Comparison of ENCODE assay signal across 20 cellular contexts in the genomic region with DNA sequence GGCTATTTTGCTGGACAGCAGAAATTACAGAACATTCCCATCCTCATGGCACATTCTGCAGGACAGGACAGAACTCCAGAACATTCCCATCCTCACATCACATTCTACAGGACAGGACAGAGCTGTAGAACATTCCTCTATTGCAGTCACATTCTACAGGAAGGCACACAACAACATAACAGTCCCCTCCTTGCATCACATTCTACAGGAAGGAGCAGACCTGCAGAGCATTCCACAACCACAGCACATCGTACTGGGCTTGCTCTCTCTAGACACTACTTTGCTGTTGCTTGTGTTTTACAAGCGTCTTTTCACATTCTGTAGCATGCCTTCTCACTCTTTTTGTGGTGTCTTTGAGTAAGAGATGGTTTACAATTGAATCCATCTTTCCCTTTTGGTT. TPM values are rescaled to one million over a fixed set of nuclear protein-coding genes. Genes with fewer than 3 reads are reported as not detected.
DNase-seq lines count a peak whose midpoint lies in the region; ATAC-seq, FAIRE-seq and TF ChIP-seq lines count a peak whose summit lies in the region.
"Had no signal": no experiment of that assay in that cellular context is flagged by ENCODE, and none has a peak within 500 bp of the region (broad histone marks: within the 10 kb centered on the region; RNA-seq: fewer than 3 reads in every experiment).

No MANE protein-coding gene starts in this region.

- H2AK5ac ChIP-seq in IMR-90 (ENCODE audit: low read depth, low read length), result no peak overlapping the region
- H2AK5ac ChIP-seq in H1 (ENCODE audit: low read depth, low read length), result no peak overlapping the region

- dilution Hi-C loops in IMR-90 (cut with HindIII; ENCODE audit: low sequenced_read_pairs, unreplicated experiment), result no loop called here

- H3K36me3 Mint-ChIP-seq in chondrocyte (ENCODE audit: low read depth), result no peaks in the 10 kb centered on the region

- H3K4ac ChIP-seq in IMR-90 (ENCODE audit: low read depth, low read length) (no peak overlapping the region), H1 (replicated peaks; ENCODE audit: insufficient read length, low read depth, low read length) (no peak overlapping the region)

- BruUV-seq in IMR-90 (replicated peaks; lab: Mats Ljungman, UMichigan) (no TSS peak), A673 (replicated peaks; lab: Mats Ljungman, UMichigan) (no TSS peak)

- no peak overlapping the region for H3K4me3 Mint-ChIP-seq in chondrocyte (ENCODE audit: unreplicated experiment)
- H3K4me3 Mint-ChIP-seq: CD8-positive, alpha-beta memory T cell; H9; IgD-negative memory B cell had no signal

- no peak overlapping the region for H3K27ac Mint-ChIP-seq in chondrocyte (ENCODE audit: unreplicated experiment)
- H3K27ac Mint-ChIP-seq: CD8-positive, alpha-beta memory T cell had no signal

- H2BK15ac ChIP-seq in IMR-90 (ENCODE audit: low read depth, low read length) (no peak overlapping the region), H1 (ENCODE audit: low read length) (no peak overlapping the region)

- no peaks in the 10 kb centered on the region for H3F3A ChIP-seq in SK-N-SH (replicated peaks; ENCODE audit: insufficient read depth)

- H3K4me2 ChIP-seq in SK-N-SH (no peak overlapping the region), IMR-90 (ENCODE audit: low read depth, low read length) (no peak overlapping the region), H1 (ENCODE audit: insufficient read depth in 1 of 2, low read depth in 2 of 2, low read length in 2 of 2) (no peak overlapping the region)
- H3K4me2 ChIP-seq: BLaER1, KMS-11 had no signal

- H3K27ac ChIP-seq in SK-N-SH (ENCODE audit: low read depth in 2 of 2, low read length in 1 of 2) (no peak overlapping the region), IMR-90 (ENCODE audit: insufficient read depth, low read length) (no peak overlapping the region), H1 (ENCODE audit: low read depth, low read length) (no peak overlapping the region), A673 (ENCODE audit: low read depth, low read length, poor library complexity, severe bottlenecking) (no peak overlapping the region)
- H3K27ac ChIP-seq: 22Rv1, BLaER1, GM23248, HL-60, KMS-11 had no signal

- H3K27me3 ChIP-seq in SK-N-SH (ENCODE audit: insufficient read depth) (no peaks in the 10 kb centered on the region), IMR-90 (ENCODE audit: control insufficient read depth, insufficient read depth, low read length) (no peaks in the 10 kb centered on the region), H1 (replicated peaks in 1 of 4; ENCODE audit: control insufficient read depth in 3 of 4, extremely low read depth in 1 of 4, insufficient read depth in 3 of 4, low read length in 3 of 4) (no peaks in the 10 kb centered on the region; a peak in 1 of 7 replicates), A673 (replicated peaks; ENCODE audit: insufficient read depth, low read depth, low read length, poor library complexity) (no peaks in the 10 kb centered on the region)
- H3K27me3 ChIP-seq: BLaER1 had no signal

- CTCF ChIA-PET in SK-N-SH (lab: Yijun Ruan, JAX), result no interaction called here
- CTCF ChIA-PET in IMR-90 (lab: Yijun Ruan, JAX), result no interaction called here
- CTCF ChIA-PET in H1 (lab: Charles Lee; ENCODE audit: partially characterized antibody), result interaction anchor here (0.7 kb wide), 1 partner anchor 582 kb away, joined by 3 read pairs; no protein-coding TSS in a partner anchor
- CTCF ChIA-PET in A673 (lab: Charles Lee), result interaction anchor here (0.6 kb wide), 1 partner anchor 232 kb away, joined by 4 read pairs; no protein-coding TSS in a partner anchor

- 0 out of 2 replicates have a peak overlapping the region, but pooled peaks have one; percentile 1 for H2BK12ac ChIP-seq in H1 (ENCODE audit: low read depth, low read length)

- H4K20me1 ChIP-seq in SK-N-SH (ENCODE audit: insufficient read depth), result no peaks in the 10 kb centered on the region
- H4K20me1 ChIP-seq in IMR-90 (ENCODE audit: insufficient read depth, low read length), result no peaks in the 10 kb centered on the region
- H4K20me1 ChIP-seq in H1 (replicated peaks in 1 of 2; ENCODE audit: control insufficient read depth in 1 of 2, insufficient read depth in 2 of 2, low read length in 2 of 2), result no peaks in the 10 kb centered on the region
- H4K20me1 ChIP-seq: BLaER1 had no signal

- ATAC-seq in SK-N-SH treated with all-trans-retinoic acid at 6 μM for 48 hours (peak; percentile 35; the same call in 2 of the 3 replicates), IMR-90 (ENCODE audit: low read depth) (no peak)

- H4K91ac ChIP-seq in IMR-90 (ENCODE audit: insufficient read depth, low read depth, low read length) (no peak overlapping the region), H1 (replicated peaks; ENCODE audit: insufficient read length, low read length) (no peak overlapping the region)

- no peaks in the 10 kb centered on the region for H3K9me2 ChIP-seq in SK-N-SH

- no peak overlapping the region for H3K18ac ChIP-seq in IMR-90 (ENCODE audit: low read depth, low read length)
- H3K18ac ChIP-seq in H1 (ENCODE audit: extremely low read depth, low read length), result no peak overlapping the region

- H2AFZ ChIP-seq in SK-N-SH (ENCODE audit: low read depth) (no peak overlapping the region), IMR-90 (replicated peaks; ENCODE audit: low read length, poor library complexity) (no peak overlapping the region), H1 (ENCODE audit: low read length) (no peak overlapping the region)
- H2AFZ ChIP-seq: GM23248 had no signal

- peaks cover 7% of the 10 kb centered on the region; the same call in 1 of the 2 replicates for H3K9me1 ChIP-seq in IMR-90 (ENCODE audit: insufficient read depth, low read length)

- no peaks in the 10 kb centered on the region for H3K4me1 ChIP-seq in SK-N-SH (ENCODE audit: control insufficient read depth in 1 of 2, insufficient read depth in 2 of 2, low read depth in 1 of 2, low read length in 1 of 2)
- H3K4me1 ChIP-seq in IMR-90 (ENCODE audit: control insufficient read depth, insufficient read depth, low read length), result no peaks in the 10 kb centered on the region; the same call in 1 of the 2 replicates
- H3K4me1 ChIP-seq in H1 (replicated peaks in 1 of 4; ENCODE audit: control insufficient read depth in 3 of 4, insufficient read depth in 4 of 4, low read length in 3 of 4), result no peaks in the 10 kb centered on the region
- no peaks in the 10 kb centered on the region for H3K4me1 ChIP-seq in A673 (ENCODE audit: insufficient read depth, low read length, poor library complexity, severe bottlenecking)

- no peak overlapping the region for H4K8ac ChIP-seq in IMR-90 (ENCODE audit: low read depth in 2 of 2, low read length in 2 of 2)
- no peak overlapping the region for H4K8ac ChIP-seq in H1 (ENCODE audit: extremely low read depth, insufficient read depth, low read length)

- H3K56ac ChIP-seq in IMR-90 (ENCODE audit: extremely low read depth, insufficient read depth, low read length), result no peak overlapping the region
- no peak overlapping the region for H3K56ac ChIP-seq in H1 (replicated peaks; ENCODE audit: insufficient read length, low read depth, low read length)

- H2BK20ac ChIP-seq in IMR-90 (ENCODE audit: low read depth, low read length) (no peak overlapping the region), H1 (ENCODE audit: low read length) (no peak overlapping the region)

- H2BK120ac ChIP-seq in IMR-90 (ENCODE audit: low read depth, low read length) (no peak overlapping the region), H1 (replicated peaks; ENCODE audit: low read depth, low read length) (no peak overlapping the region)

- peaks cover 21% of the 10 kb centered on the region for H3K4me1 Mint-ChIP-seq in chondrocyte (ENCODE audit: low read depth)
- H3K4me1 Mint-ChIP-seq: CD8-positive, alpha-beta memory T cell; H9 had no signal

- H2BK5ac ChIP-seq in IMR-90 (ENCODE audit: low read depth, low read length, poor library complexity, severe bottlenecking), result no peak overlapping the region
- no peak overlapping the region for H2BK5ac ChIP-seq in H1 (ENCODE audit: low read depth, low read length)

- H3K79me1 ChIP-seq in IMR-90 (ENCODE audit: low read depth in 1 of 2, low read length in 2 of 2) (no peaks in the 10 kb centered on the region; a peak in 1 of 4 replicates), H1 (ENCODE audit: low read depth, low read length) (no peaks in the 10 kb centered on the region)

- H3K9ac ChIP-seq in SK-N-SH (no peak overlapping the region), IMR-90 (ENCODE audit: low read depth, low read length) (no peak overlapping the region), H1 (replicated peaks in 1 of 4; ENCODE audit: extremely low read depth in 1 of 4, low read depth in 3 of 4, low read length in 3 of 4) (no peak overlapping the region)
- H3K9ac ChIP-seq: BLaER1, GM23248, KMS-11 had no signal

- H3K79me2 ChIP-seq in SK-N-SH (ENCODE audit: insufficient read depth), result no peaks in the 10 kb centered on the region
- no peaks in the 10 kb centered on the region for H3K79me2 ChIP-seq in H1 (ENCODE audit: control insufficient read depth in 1 of 2, insufficient read depth in 2 of 2, low read length in 2 of 2)

- 63% methylated on average over 2 of the region's 2 CpGs for WGBS in SK-N-SH (ENCODE audit: low lambda C conversion rate)
- WGBS in IMR-90 (ENCODE audit: extremely low coverage in 2 of 2, insufficient read length in 1 of 2), 2 experiments, result no CpG with 5 or more reads among the region's 2 CpGs
- 90% methylated on average over 2 of the region's 2 CpGs; no CpG with 5 or more reads in 1 of the 2 experiments for WGBS in H1 (ENCODE audit: extremely low coverage in 1 of 2, insufficient coverage in 1 of 2, insufficient read length in 1 of 2, insufficient replicate concordance in 2 of 2, low coverage in 1 of 2, low lambda C conversion rate in 2 of 2, missing lambda C conversion rate in 1 of 2), 2 experiments

- H3K4me3 ChIP-seq in SK-N-SH (ENCODE audit: low read depth in 2 of 2, low read length in 1 of 2) (no peak overlapping the region), IMR-90 (ENCODE audit: insufficient read depth, low read depth, low read length) (no peak overlapping the region), H1 (ENCODE audit: extremely low read depth in 1 of 4, insufficient read depth in 2 of 4, low read depth in 3 of 4, low read length in 4 of 4) (no peak overlapping the region), A673 (ENCODE audit: low read depth, low read length, poor library complexity, severe bottlenecking) (no peak overlapping the region)
- H3K4me3 ChIP-seq: BLaER1, GM23248 had no signal

- POLR2A ChIA-PET in SK-N-SH (lab: Yijun Ruan, JAX) (no interaction called here), IMR-90 (lab: Charles Lee; ENCODE audit: unreplicated experiment) (no interaction called here), H1 (lab: Charles Lee; ENCODE audit: partially characterized antibody) (no interaction called here), A673 (lab: Charles Lee; ENCODE audit: low non-redundant PET) (interaction anchor here (0.7 kb wide), 1 partner anchor 55 kb away, joined by 7 read pairs; no protein-coding TSS in a partner anchor)

- TF ChIP-seq POLR2A in IMR-90 (IDR thresholded peaks at IDR 0.05; ENCODE audit: low read depth, low read length), result no peak
- no peak for TF ChIP-seq POLR2A in H1 (IDR thresholded peaks at IDR 0.05; ENCODE audit: control extremely low read depth in 1 of 2, low read depth in 2 of 2, low read length in 2 of 2)

- in situ Hi-C loops in IMR-90 (cut with MboI; ENCODE audit: low sequenced_read_pairs), result no loop called here

- H4K5ac ChIP-seq in IMR-90 (ENCODE audit: low read depth, low read length) (no peak overlapping the region), H1 (ENCODE audit: insufficient read length, low read depth, low read length) (no peak overlapping the region)

- no peak for TF ChIP-seq CTCF in SK-N-SH (IDR thresholded peaks at IDR 0.05)
- TF ChIP-seq CTCF in IMR-90 (conservative IDR thresholded peaks at IDR 0.05; ENCODE audit: low read depth, low read length), result no peak
- no peak for TF ChIP-seq CTCF in H1 (IDR thresholded peaks at IDR 0.05; ENCODE audit: control extremely low read depth in 1 of 3, insufficient read depth in 1 of 3, low read depth in 1 of 3, low read length in 3 of 3)
- TF ChIP-seq CTCF in A673 (conservative IDR thresholded peaks at IDR 0.05; ENCODE audit: low read depth, low read length), result no peak
- TF ChIP-seq CTCF in chondrocyte (IDR thresholded peaks at IDR 0.05), result no peak

- H3K9me3 Mint-ChIP-seq in chondrocyte (ENCODE audit: low read depth), result no peaks in the 10 kb centered on the region
- H3K9me3 Mint-ChIP-seq: H9, IgD-negative memory B cell had no signal

- no peak overlapping the region for H3K23ac ChIP-seq in IMR-90 (ENCODE audit: low read depth, low read length)
- H3K23ac ChIP-seq in H1 (ENCODE audit: insufficient read length), result no peak overlapping the region

- no peak for DNase-seq in SK-N-SH
- peak; percentile 4 for DNase-seq in IMR-90
- no peak for DNase-seq in H1 (ENCODE audit: low read depth in 1 of 2, low spot score in 2 of 2)
- DNase-seq in kidney glomerular epithelial cell (lab: John Stamatoyannopoulos, UW), result no peak
- no peak for DNase-seq in A673 (ENCODE audit: low spot score)
- DNase-seq in chondrocyte (ENCODE audit: low spot score), result no peak
- DNase-seq: AML-193; Caco-2; CD8-positive, alpha-beta memory T cell; DND-41; GDM1; GM23248; H9 had no signal

- TF ChIP-seq EP300 in SK-N-SH (IDR thresholded peaks at IDR 0.05; ENCODE audit: borderline replicate concordance in 1 of 2, low read depth in 1 of 2, low read length in 1 of 2) (no peak), H1 (IDR thresholded peaks at IDR 0.05; ENCODE audit: borderline replicate concordance in 1 of 2, low read depth in 2 of 2, low read length in 2 of 2) (no peak)

- no peaks in the 10 kb centered on the region for H3K27me3 Mint-ChIP-seq in chondrocyte (ENCODE audit: low read depth)
- H3K27me3 Mint-ChIP-seq: IgD-negative memory B cell had no signal

- H2AK9ac ChIP-seq in IMR-90 (replicated peaks; ENCODE audit: low read depth, low read length, poor library complexity), result no peak overlapping the region

- TF ChIP-seq RAD21 in SK-N-SH (IDR thresholded peaks at IDR 0.05; ENCODE audit: low read length), result no peak
- TF ChIP-seq RAD21 in IMR-90 (IDR thresholded peaks at IDR 0.05; ENCODE audit: low read length), result no peak
- no peak for TF ChIP-seq RAD21 in H1 (IDR thresholded peaks at IDR 0.05 in 1 of 2, conservative IDR thresholded peaks at IDR 0.05 in 1 of 2; ENCODE audit: low read depth in 2 of 2, low read length in 2 of 2)

- H3K36me3 ChIP-seq in SK-N-SH (replicated peaks in 1 of 2; ENCODE audit: control insufficient read depth in 1 of 2, insufficient read depth in 2 of 2, low read length in 1 of 2) (no peaks in the 10 kb centered on the region), IMR-90 (ENCODE audit: control insufficient read depth, insufficient read depth, low read length) (no peaks in the 10 kb centered on the region), H1 (ENCODE audit: control insufficient read depth in 2 of 4, insufficient read depth in 4 of 4, low read length in 3 of 4) (no peaks in the 10 kb centered on the region), A673 (ENCODE audit: insufficient read depth, low read length, poor library complexity, severe bottlenecking) (no peaks in the 10 kb centered on the region)

- intact Hi-C loops in IMR-90 (cut with micrococcal nuclease), result no loop called here
- intact Hi-C loops in A673 (cut with micrococcal nuclease; ENCODE audit: unreplicated experiment), result no loop called here

- no peak overlapping the region for H3K14ac ChIP-seq in IMR-90 (replicated peaks; ENCODE audit: low read depth, low read length)
- no peak overlapping the region for H3K14ac ChIP-seq in H1 (ENCODE audit: insufficient read length)

- no peak for FAIRE-seq in H1 (lab: Jason Lieb, UNC)
- FAIRE-seq: GM18507 had no signal

- no peaks in the 10 kb centered on the region for H3K23me2 ChIP-seq in H1 (ENCODE audit: low read depth, low read length)

- H3K9me3 ChIP-seq in SK-N-SH, result no peaks in the 10 kb centered on the region
- no peaks in the 10 kb centered on the region for H3K9me3 ChIP-seq in IMR-90 (ENCODE audit: control insufficient read depth, insufficient read depth, low read length)
- H3K9me3 ChIP-seq in H1 (ENCODE audit: insufficient read depth in 2 of 2, low read depth in 1 of 2, low read length in 1 of 2), result no peaks in the 10 kb centered on the region
- no peaks in the 10 kb centered on the region for H3K9me3 ChIP-seq in A673 (ENCODE audit: low read depth, low read length, poor library complexity, severe bottlenecking)
- H3K9me3 ChIP-seq: BLaER1, Caco-2 had no signal

RNA-seq across cellular contexts. Expression of gene ABCB10, which starts 26.8 kb away (rescaled TPM):
- polyA plus RNA-seq in SK-N-SH (2012; rRNA removed) (5.7 and 7.4 TPM in 2 replicates), IMR-90 (2012; rRNA removed) (5.9 and 6.5 TPM in 2 replicates), H1 (2011; rRNA removed) (2.6 and 3.6 TPM in 2 replicates)
- polyA plus RNA-seq in SK-N-SH (2012; cell fraction: cytosol; rRNA removed), result 6.8 and 7.7 TPM in 2 replicates
- polyA plus RNA-seq in SK-N-SH (2012; cell fraction: nucleus; rRNA removed), result 6.9 and 9.0 TPM in 2 replicates
- total RNA-seq in IMR-90 (2012; rRNA removed) (10.9 and 13.3 TPM in 2 replicates), A673 (2021) (20.0 and 23.3 TPM in 2 replicates), chondrocyte (19.0 to 32.3 TPM (median 32.1 TPM) in 3 replicates)
- 2.0 and 2.4 TPM in 2 replicates for polyA plus RNA-seq in IMR-90 (2012; cell fraction: cytosol; rRNA removed)
- polyA plus RNA-seq in IMR-90 (2012; cell fraction: nucleus; rRNA removed; ENCODE audit: low replicate concordance), result 2.4 and 5.4 TPM in 2 replicates
- 8.1 and 11.9 TPM in 2 replicates for total RNA-seq in H1 (2021; fragmentation: NEBNext Ultra II Directional; extraction: Animal tissue kit (Norgen Biotek cat#: 25700))
- 3.5 TPM for polyA plus RNA-seq in H1 (2011; cell fraction: cytosol; rRNA removed)
- 9.9 TPM for polyA plus RNA-seq in H1 (2011; cell fraction: nucleus; rRNA removed)
- polyA plus RNA-seq in H1 (2012, experiment 1 of 2), result 4.1 to 6.5 TPM (median 5.6 TPM) in 4 replicates
- 0.83 TPM for polyA plus RNA-seq in H1 (2012, experiment 2 of 2)
- polyA plus RNA-seq in H1 (2013, experiment 1 of 2), result 6.0 TPM
- polyA plus RNA-seq in H1 (2013, experiment 2 of 2), result 5.6 TPM
- 6.9 and 10.7 TPM in 2 replicates for polyA minus RNA-seq in H1 (2011; rRNA and poly(A)+ RNA removed)
- polyA minus RNA-seq in H1 (2011; cell fraction: cytosol; rRNA and poly(A)+ RNA removed), result 4.6 TPM
- 10.9 TPM for polyA minus RNA-seq in H1 (2011; cell fraction: nucleus; rRNA and poly(A)+ RNA removed)

RNA-seq across cellular contexts. Expression of gene TAF5L, which starts 40.6 kb away (rescaled TPM):
- polyA plus RNA-seq in SK-N-SH (2012; rRNA removed) (17.1 and 19.1 TPM in 2 replicates), IMR-90 (2012; rRNA removed) (16.8 and 18.6 TPM in 2 replicates), H1 (2011; rRNA removed) (17.3 and 17.7 TPM in 2 replicates)
- 14.2 and 17.9 TPM in 2 replicates for polyA plus RNA-seq in SK-N-SH (2012; cell fraction: cytosol; rRNA removed)
- polyA plus RNA-seq in SK-N-SH (2012; cell fraction: nucleus; rRNA removed), result 21.3 and 25.7 TPM in 2 replicates
- total RNA-seq in IMR-90 (2012; rRNA removed) (15.8 and 17.9 TPM in 2 replicates), A673 (2021) (27.8 and 33.4 TPM in 2 replicates), chondrocyte (16.4 to 22.1 TPM (median 18.8 TPM) in 3 replicates)
- 11.7 and 13.4 TPM in 2 replicates for polyA plus RNA-seq in IMR-90 (2012; cell fraction: cytosol; rRNA removed)
- 16.8 and 35.7 TPM in 2 replicates for polyA plus RNA-seq in IMR-90 (2012; cell fraction: nucleus; rRNA removed; ENCODE audit: low replicate concordance)
- 23.3 and 24.8 TPM in 2 replicates for total RNA-seq in H1 (2021; fragmentation: NEBNext Ultra II Directional; extraction: Animal tissue kit (Norgen Biotek cat#: 25700))
- 16.1 TPM for polyA plus RNA-seq in H1 (2011; cell fraction: cytosol; rRNA removed)
- 29.6 TPM for polyA plus RNA-seq in H1 (2011; cell fraction: nucleus; rRNA removed)
- 14.3 to 17.1 TPM (median 15.6 TPM) in 4 replicates for polyA plus RNA-seq in H1 (2012, experiment 1 of 2)
- polyA plus RNA-seq in H1 (2012, experiment 2 of 2), result 6.3 TPM
- polyA plus RNA-seq in H1 (2013, experiment 1 of 2), result 20.3 TPM
- polyA plus RNA-seq in H1 (2013, experiment 2 of 2), result 20.5 TPM
- polyA minus RNA-seq in H1 (2011; rRNA and poly(A)+ RNA removed), result 29.6 and 30.0 TPM in 2 replicates
- polyA minus RNA-seq in H1 (2011; cell fraction: cytosol; rRNA and poly(A)+ RNA removed), result 10.2 TPM
- 37.9 TPM for polyA minus RNA-seq in H1 (2011; cell fraction: nucleus; rRNA and poly(A)+ RNA removed)

RNA-seq across cellular contexts. Expression of gene URB2, which starts 40.7 kb away (rescaled TPM):
- polyA plus RNA-seq in SK-N-SH (2012; rRNA removed) (8.2 and 11.3 TPM in 2 replicates), IMR-90 (2012; rRNA removed) (5.9 and 6.3 TPM in 2 replicates), H1 (2011; rRNA removed) (13.7 and 14.5 TPM in 2 replicates)
- 5.7 and 8.1 TPM in 2 replicates for polyA plus RNA-seq in SK-N-SH (2012; cell fraction: cytosol; rRNA removed)
- polyA plus RNA-seq in SK-N-SH (2012; cell fraction: nucleus; rRNA removed), result 10.6 and 16.1 TPM in 2 replicates
- total RNA-seq in IMR-90 (2012; rRNA removed) (12.8 and 15.4 TPM in 2 replicates), A673 (2021) (26.2 and 33.3 TPM in 2 replicates), chondrocyte (7.9 to 11.7 TPM (median 8.4 TPM) in 3 replicates)
- polyA plus RNA-seq in IMR-90 (2012; cell fraction: cytosol; rRNA removed), result 3.8 and 4.5 TPM in 2 replicates
- polyA plus RNA-seq in IMR-90 (2012; cell fraction: nucleus; rRNA removed; ENCODE audit: low replicate concordance), result 5.1 and 10.3 TPM in 2 replicates
- total RNA-seq in H1 (2021; fragmentation: NEBNext Ultra II Directional; extraction: Animal tissue kit (Norgen Biotek cat#: 25700)), result 33.0 and 33.5 TPM in 2 replicates
- 15.9 TPM for polyA plus RNA-seq in H1 (2011; cell fraction: cytosol; rRNA removed)
- polyA plus RNA-seq in H1 (2011; cell fraction: nucleus; rRNA removed), result 19.3 TPM
- 14.3 to 18.8 TPM (median 17.7 TPM) in 4 replicates for polyA plus RNA-seq in H1 (2012, experiment 1 of 2)
- polyA plus RNA-seq in H1 (2012, experiment 2 of 2), result 8.8 TPM
- 13.3 TPM for polyA plus RNA-seq in H1 (2013, experiment 1 of 2)
- polyA plus RNA-seq in H1 (2013, experiment 2 of 2), result 12.3 TPM
- 65.0 and 74.8 TPM in 2 replicates for polyA minus RNA-seq in H1 (2011; rRNA and poly(A)+ RNA removed)
- 23.3 TPM for polyA minus RNA-seq in H1 (2011; cell fraction: cytosol; rRNA and poly(A)+ RNA removed)
- 41.7 TPM for polyA minus RNA-seq in H1 (2011; cell fraction: nucleus; rRNA and poly(A)+ RNA removed)

Comparison
In these comparisons a context has a peak if more than half of its experiments do, and no peak if none do; other contexts are left out.
1. CTCF ChIA-PET loops: an anchor here in H1 (0.7 kb wide) and A673 (0.6 kb wide); none called in SK-N-SH and IMR-90.